9 cellular contexts compared by ENCODE assay signal in genomic region chr11:697028-697491, GRCh38. TPM values are rescaled to one million over a fixed set of nuclear protein-coding genes. Genes with fewer than 3 reads are reported as not detected.
DNase-seq lines count a peak whose midpoint lies in the region; ATAC-seq, FAIRE-seq and TF ChIP-seq lines count a peak whose summit lies in the region.
"Had no signal": no experiment of that assay in that cellular context is flagged by ENCODE, and none has a peak within 500 bp of the region (broad histone marks: within the 10 kb centered on the region; RNA-seq: fewer than 3 reads in every experiment).

No MANE protein-coding gene starts in this region.

- H3K9me3 Mint-ChIP-seq in activated naive CD8-positive, alpha-beta T cell treated with anti-CD3 and anti-CD28 coated beads for 36 hours = no peaks in the 10 kb centered on the region

- H3K4me2 ChIP-seq in A549 = peak overlapping the region; percentile 73
- peak overlapping the region; percentile 64; the same call in 1 of the 2 replicates for H3K4me2 ChIP-seq in HepG2 (ENCODE audit: low read depth, low read length)

- H3K27me3 ChIP-seq in HepG2 (ENCODE audit: control insufficient read depth in 1 of 2, insufficient read depth in 2 of 2, low read length in 2 of 2) = no peaks in the 10 kb centered on the region; a peak in 1 of 5 replicates
- no peaks in the 10 kb centered on the region for H3K27me3 ChIP-seq in SJCRH30

- no peaks in the 10 kb centered on the region; the same call in 1 of the 2 replicates for H4K20me1 ChIP-seq in HepG2 (ENCODE audit: insufficient read depth, low read length)

- no peaks in the 10 kb centered on the region for H3K27me3 Mint-ChIP-seq in activated naive CD8-positive, alpha-beta T cell treated with anti-CD3 and anti-CD28 coated beads for 36 hours

- ATAC-seq in A549 (no peak), HepG2 (no peak)

- peak overlapping the region; percentile 95 to 98 for H3K27ac ChIP-seq in A549
- H3K27ac ChIP-seq in HepG2 (ENCODE audit: extremely low read length, insufficient read depth, low read length) = peak overlapping the region; percentile 17
- no peak overlapping the region for H3K27ac ChIP-seq in SJCRH30

- POLR2A ChIA-PET in A549 (lab: Yijun Ruan, JAX) (interaction anchor here (1.6 to 2.9 kb wide), 2 partner anchors 9 to 121 kb away, joined by 3 to 41 read pairs; partner anchors contain the start of genes EPS8L2 and PHRF1), HepG2 (lab: Yijun Ruan, JAX) (interaction anchor here (0.6 to 6.1 kb wide), 7 partner anchors 10 to 122 kb away, joined by 3 to 191 read pairs (median 22); partner anchors contain the start of genes EPS8L2 and PNPLA2)

- 78% methylated on average over 9 of the region's 9 CpGs for WGBS in A549 (ENCODE audit: missing lambda C conversion rate)
- WGBS in HepG2 (ENCODE audit: low lambda C conversion rate) = 92% methylated on average over 9 of the region's 9 CpGs

- no peak overlapping the region for H2AFZ ChIP-seq in HepG2 (ENCODE audit: low read length)

- intact Hi-C loops in HepG2 (cut with micrococcal nuclease; ENCODE audit: unreplicated experiment) = no loop called here

- in situ Hi-C loops in HepG2 (cut with HindIII; ENCODE audit: extremely low pct_ligation_motif_present, low pct_unique_long_range_greater_than_20kb) = no loop called here

- DNase-seq in A549 (ENCODE audit: low read depth in 1 of 2, low spot score in 1 of 2) (no peak), GM20000 (ENCODE audit: low spot score) (peak; percentile 54), HepG2 (ENCODE audit: low spot score) (no peak), SJCRH30 (no peak), GF-D8 (lab: John Stamatoyannopoulos, UW) (no peak), retina (no peak), NCI-H524 (lab: John Stamatoyannopoulos, UW) (no peak)
- no peak for DNase-seq in activated naive CD8-positive, alpha-beta T cell treated with anti-CD3 and anti-CD28 coated beads for 36 hours

- no peak for FAIRE-seq in A549 (lab: Jason Lieb, UNC)
- no peak for FAIRE-seq in HepG2 (lab: Jason Lieb, UNC)

- no peak for TF ChIP-seq EP300 in A549 (IDR thresholded peaks at IDR 0.05)
- TF ChIP-seq EP300 in HepG2 (IDR thresholded peaks at IDR 0.05; ENCODE audit: low read depth in 2 of 2, low read length in 2 of 2) = no peak
- no peak for TF ChIP-seq EP300 in HepG2 (CRISPR knock-in tag; IDR thresholded peaks at IDR 0.05; ENCODE audit: borderline replicate concordance)

- H3K36me3 ChIP-seq in HepG2 (replicated peaks in 1 of 2; ENCODE audit: control insufficient read depth in 1 of 2, insufficient read depth in 2 of 2, low read length in 2 of 2) = peaks cover 2 to 5% of the 10 kb centered on the region in 2 experiments; a peak in 2 of 5 replicates
- no peaks in the 10 kb centered on the region for H3K36me3 ChIP-seq in SJCRH30

- H3K9me3 ChIP-seq in A549 (no peaks in the 10 kb centered on the region), HepG2 (ENCODE audit: low read length) (no peaks in the 10 kb centered on the region), SJCRH30 (replicated peaks) (no peaks in the 10 kb centered on the region)

- TSS peak; percentile 47 for BruUV-seq in HepG2 (replicated peaks; lab: Mats Ljungman, UMichigan)

- peaks cover 8% of the 10 kb centered on the region for H3K36me3 Mint-ChIP-seq in activated naive CD8-positive, alpha-beta T cell treated with anti-CD3 and anti-CD28 coated beads for 36 hours

- H3K4me3 ChIP-seq in A549 = peak overlapping the region; percentile 81
- no peak overlapping the region for H3K4me3 ChIP-seq in HepG2 (replicated peaks in 1 of 3; ENCODE audit: insufficient read depth in 1 of 3, low read depth in 2 of 3, low read length in 3 of 3)
- no peak overlapping the region for H3K4me3 ChIP-seq in SJCRH30

- CTCF ChIA-PET in A549 (lab: Yijun Ruan, JAX) (interaction anchor here (0.6 to 26.0 kb wide), 21 partner anchors 9 to 257 kb away, joined by 3 to 599 read pairs (median 4); partner anchors contain the start of gene EPS8L2), HepG2 (lab: Yijun Ruan, JAX; ENCODE audit: low intra/inter-chr PET ratio, low total read pairs) (interaction anchor here (1.1 to 4.8 kb wide), 3 partner anchors 26 to 31 kb away, joined by 3 to 20 read pairs (median 13); no protein-coding TSS in a partner anchor)

- peak overlapping the region; percentile 87 for H3K4me3 Mint-ChIP-seq in activated naive CD8-positive, alpha-beta T cell treated with anti-CD3 and anti-CD28 coated beads for 36 hours

- H3K9ac ChIP-seq in HepG2 (ENCODE audit: insufficient read depth, low read depth, low read length) = no peak overlapping the region

- TF ChIP-seq CTCF in A549 (IDR thresholded peaks at IDR 0.05) = no peak
- no peak for TF ChIP-seq CTCF in GM20000 (IDR thresholded peaks at IDR 0.05; ENCODE audit: extremely low read depth, missing control alignments)
- no peak for TF ChIP-seq CTCF in HepG2 (CRISPR knock-in tag; IDR thresholded peaks at IDR 0.05)

- peaks cover 35% of the 10 kb centered on the region for H3K79me2 ChIP-seq in HepG2 (ENCODE audit: insufficient read depth, low read length)

- H3K4me1 ChIP-seq in A549 = peaks cover 38% of the 10 kb centered on the region
- H3K4me1 ChIP-seq in HepG2 (ENCODE audit: insufficient read depth, low read length) = peaks cover 70% of the 10 kb centered on the region
- peaks cover 29% of the 10 kb centered on the region for H3K4me1 ChIP-seq in SJCRH30

- TF ChIP-seq POLR2A in A549 (IDR thresholded peaks at IDR 0.05; ENCODE audit: low read length) = no peak
- TF ChIP-seq POLR2A in HepG2 (IDR thresholded peaks at IDR 0.05; ENCODE audit: insufficient read depth in 1 of 2, low read depth in 2 of 2, low read length in 2 of 2) = no peak; a peak in 1 of 4 replicates

- peaks cover 40% of the 10 kb centered on the region for H3K4me1 Mint-ChIP-seq in activated naive CD8-positive, alpha-beta T cell treated with anti-CD3 and anti-CD28 coated beads for 36 hours

- peak overlapping the region; percentile 92 for H3K27ac Mint-ChIP-seq in activated naive CD8-positive, alpha-beta T cell treated with anti-CD3 and anti-CD28 coated beads for 36 hours

- TF ChIP-seq RAD21 in A549 (conservative IDR thresholded peaks at IDR 0.05 in 1 of 2, IDR thresholded peaks at IDR 0.05 in 1 of 2) = no peak
- no peak for TF ChIP-seq RAD21 in HepG2 (CRISPR knock-in tag; IDR thresholded peaks at IDR 0.05)

RNA-seq across cellular contexts. Expression of gene TMEM80, which starts 1.4 kb away (rescaled TPM):
- 15.1 and 15.2 TPM in 2 replicates for polyA plus RNA-seq in A549 (2011; rRNA removed)
- 14.8 and 17.8 TPM in 2 replicates for polyA plus RNA-seq in A549 (2012; cell fraction: cytosol; rRNA removed)
- 26.2 and 27.0 TPM in 2 replicates for polyA plus RNA-seq in A549 (2012; cell fraction: nucleus; rRNA removed)
- 10.2 to 11.2 TPM (median 10.8 TPM) in 3 replicates for polyA plus RNA-seq in A549 (2017; fragmentation: RNase III; extraction: RNeasy Plus Mini Kit Qiagen cat#74134 plus additional on column Dnase treatment)
- polyA minus RNA-seq in A549 (2011; rRNA and poly(A)+ RNA removed) = 4.3 and 6.7 TPM in 2 replicates
- total RNA-seq in activated naive CD8-positive, alpha-beta T cell treated with anti-CD3 and anti-CD28 coated beads for 36 hours = 1 to 10 TPM; 7.6 to 9.2 TPM
- total RNA-seq in HepG2 (2016; rRNA removed; fragmentation: Illumina TruSeq; extraction: Trizol) = 2.7 and 5.6 TPM in 2 replicates
- 0.71 and 1.1 TPM in 2 replicates for total RNA-seq in HepG2 (2016; cell fraction: cytosol; rRNA removed; fragmentation: Illumina TruSeq; extraction: Trizol; ENCODE audit: low read depth)
- 2.5 and 6.4 TPM in 2 replicates for total RNA-seq in HepG2 (2016; cell fraction: insoluble cytoplasmic fraction; rRNA removed; fragmentation: Illumina TruSeq; extraction: Trizol)
- 2.9 and 3.2 TPM in 2 replicates for total RNA-seq in HepG2 (2016; cell fraction: membrane; rRNA removed; fragmentation: Illumina TruSeq; extraction: Trizol)
- 6.8 and 8.5 TPM in 2 replicates for total RNA-seq in HepG2 (2016; cell fraction: nucleus; rRNA removed; fragmentation: Illumina TruSeq; extraction: Trizol)
- 17.1 and 20.9 TPM in 2 replicates for polyA plus RNA-seq in HepG2 (2011; rRNA removed)
- polyA plus RNA-seq in HepG2 (2011; cell fraction: cytosol; rRNA removed) = 13.5 and 14.1 TPM in 2 replicates
- polyA plus RNA-seq in HepG2 (2011; cell fraction: nucleus; rRNA removed) = 42.7 and 42.8 TPM in 2 replicates
- polyA plus RNA-seq in HepG2 (2012) = 20.6 and 20.8 TPM in 2 replicates
- polyA plus RNA-seq in HepG2 (2016; cell fraction: cytosol; fragmentation: Illumina TruSeq; extraction: Trizol; ENCODE audit: low read depth) = 1.3 and 1.4 TPM in 2 replicates
- 3.6 and 3.8 TPM in 2 replicates for polyA plus RNA-seq in HepG2 (2016; cell fraction: insoluble cytoplasmic fraction; fragmentation: Illumina TruSeq; extraction: Trizol; ENCODE audit: low read depth)
- polyA plus RNA-seq in HepG2 (2016; cell fraction: membrane; fragmentation: Illumina TruSeq; extraction: Trizol; ENCODE audit: low read depth) = 2.4 and 2.9 TPM in 2 replicates
- polyA plus RNA-seq in HepG2 (2016; cell fraction: nucleus; fragmentation: Illumina TruSeq; extraction: Trizol; ENCODE audit: insufficient read depth, low read depth) = 21.0 and 22.8 TPM in 2 replicates
- 5.4 and 7.9 TPM in 2 replicates for polyA minus RNA-seq in HepG2 (2011; rRNA and poly(A)+ RNA removed; ENCODE audit: low replicate concordance)
- 1.9 and 3.8 TPM in 2 replicates for polyA minus RNA-seq in HepG2 (2011; cell fraction: cytosol; rRNA and poly(A)+ RNA removed)
- polyA minus RNA-seq in HepG2 (2011; cell fraction: nucleus; rRNA and poly(A)+ RNA removed) = 11.6 and 13.4 TPM in 2 replicates
- 10.7 and 17.7 TPM in 2 replicates for total RNA-seq in SJCRH30 (2014; rRNA removed; shearing (Covaris generic))

RNA-seq across cellular contexts. Expression of gene DEAF1, which starts 2.0 kb away (rescaled TPM):
- 16.0 and 17.3 TPM in 2 replicates for polyA plus RNA-seq in A549 (2011; rRNA removed)
- 37.1 and 40.4 TPM in 2 replicates for polyA plus RNA-seq in A549 (2012; cell fraction: cytosol; rRNA removed)
- 54.3 and 74.9 TPM in 2 replicates for polyA plus RNA-seq in A549 (2012; cell fraction: nucleus; rRNA removed)
- polyA plus RNA-seq in A549 (2017; fragmentation: RNase III; extraction: RNeasy Plus Mini Kit Qiagen cat#74134 plus additional on column Dnase treatment) = 23.5 to 25.8 TPM (median 24.0 TPM) in 3 replicates
- polyA minus RNA-seq in A549 (2011; rRNA and poly(A)+ RNA removed) = 17.0 and 19.7 TPM in 2 replicates
- total RNA-seq in activated naive CD8-positive, alpha-beta T cell treated with anti-CD3 and anti-CD28 coated beads for 36 hours = 10 to 100 TPM; 46.1 to 49.7 TPM
- total RNA-seq in HepG2 (2016; rRNA removed; fragmentation: Illumina TruSeq; extraction: Trizol) = 18.2 and 29.6 TPM in 2 replicates
- total RNA-seq in HepG2 (2016; cell fraction: cytosol; rRNA removed; fragmentation: Illumina TruSeq; extraction: Trizol; ENCODE audit: low read depth) = 52.0 and 58.7 TPM in 2 replicates
- 20.8 and 32.8 TPM in 2 replicates for total RNA-seq in HepG2 (2016; cell fraction: insoluble cytoplasmic fraction; rRNA removed; fragmentation: Illumina TruSeq; extraction: Trizol)
- 63.0 and 70.8 TPM in 2 replicates for total RNA-seq in HepG2 (2016; cell fraction: membrane; rRNA removed; fragmentation: Illumina TruSeq; extraction: Trizol)
- 23.5 and 24.2 TPM in 2 replicates for total RNA-seq in HepG2 (2016; cell fraction: nucleus; rRNA removed; fragmentation: Illumina TruSeq; extraction: Trizol)
- 22.3 and 31.6 TPM in 2 replicates for polyA plus RNA-seq in HepG2 (2011; rRNA removed)
- polyA plus RNA-seq in HepG2 (2011; cell fraction: cytosol; rRNA removed) = 18.7 and 21.9 TPM in 2 replicates
- 48.8 and 50.2 TPM in 2 replicates for polyA plus RNA-seq in HepG2 (2011; cell fraction: nucleus; rRNA removed)
- polyA plus RNA-seq in HepG2 (2012) = 24.8 and 28.9 TPM in 2 replicates
- polyA plus RNA-seq in HepG2 (2016; cell fraction: cytosol; fragmentation: Illumina TruSeq; extraction: Trizol; ENCODE audit: low read depth) = 54.2 and 64.1 TPM in 2 replicates
- 20.0 and 24.6 TPM in 2 replicates for polyA plus RNA-seq in HepG2 (2016; cell fraction: insoluble cytoplasmic fraction; fragmentation: Illumina TruSeq; extraction: Trizol; ENCODE audit: low read depth)
- 53.8 and 73.1 TPM in 2 replicates for polyA plus RNA-seq in HepG2 (2016; cell fraction: membrane; fragmentation: Illumina TruSeq; extraction: Trizol; ENCODE audit: low read depth)
- polyA plus RNA-seq in HepG2 (2016; cell fraction: nucleus; fragmentation: Illumina TruSeq; extraction: Trizol; ENCODE audit: insufficient read depth, low read depth) = 41.0 and 44.0 TPM in 2 replicates
- 25.5 and 31.1 TPM in 2 replicates for polyA minus RNA-seq in HepG2 (2011; rRNA and poly(A)+ RNA removed; ENCODE audit: low replicate concordance)
- polyA minus RNA-seq in HepG2 (2011; cell fraction: cytosol; rRNA and poly(A)+ RNA removed) = 12.7 and 21.4 TPM in 2 replicates
- polyA minus RNA-seq in HepG2 (2011; cell fraction: nucleus; rRNA and poly(A)+ RNA removed) = 27.7 and 32.9 TPM in 2 replicates
- total RNA-seq in SJCRH30 (2014; rRNA removed; shearing (Covaris generic)) = 26.6 and 33.6 TPM in 2 replicates

RNA-seq across cellular contexts. Expression of gene EPS8L2, which starts 9.0 kb away (rescaled TPM):
- polyA plus RNA-seq in A549 (2011; rRNA removed) (60.7 and 69.9 TPM in 2 replicates), A549 (2017; fragmentation: RNase III; extraction: RNeasy Plus Mini Kit Qiagen cat#74134 plus additional on column Dnase treatment) (144 to 163 TPM (median 154 TPM) in 3 replicates), HepG2 (2011; rRNA removed) (416 and 597 TPM in 2 replicates)
- polyA plus RNA-seq in A549 (2012; cell fraction: cytosol; rRNA removed) = 99.7 and 117 TPM in 2 replicates
- polyA plus RNA-seq in A549 (2012; cell fraction: nucleus; rRNA removed) = 612 and 775 TPM in 2 replicates
- polyA minus RNA-seq in A549 (2011; rRNA and poly(A)+ RNA removed) = 56.6 and 63.8 TPM in 2 replicates
- total RNA-seq in activated naive CD8-positive, alpha-beta T cell treated with anti-CD3 and anti-CD28 coated beads for 36 hours = 10 to 100 TPM; 13.3 to 15.9 TPM
- total RNA-seq in HepG2 (2016; rRNA removed; fragmentation: Illumina TruSeq; extraction: Trizol) = 55.6 and 89.3 TPM in 2 replicates
- total RNA-seq in HepG2 (2016; cell fraction: cytosol; rRNA removed; fragmentation: Illumina TruSeq; extraction: Trizol; ENCODE audit: low read depth) = 23.4 and 26.5 TPM in 2 replicates
- 59.5 and 96.0 TPM in 2 replicates for total RNA-seq in HepG2 (2016; cell fraction: insoluble cytoplasmic fraction; rRNA removed; fragmentation: Illumina TruSeq; extraction: Trizol)
- total RNA-seq in HepG2 (2016; cell fraction: membrane; rRNA removed; fragmentation: Illumina TruSeq; extraction: Trizol) = 40.7 and 48.2 TPM in 2 replicates
- total RNA-seq in HepG2 (2016; cell fraction: nucleus; rRNA removed; fragmentation: Illumina TruSeq; extraction: Trizol) = 113 TPM in 2 replicates
- 128 and 201 TPM in 2 replicates for polyA plus RNA-seq in HepG2 (2011; cell fraction: cytosol; rRNA removed)
- 5,456 and 6,377 TPM in 2 replicates for polyA plus RNA-seq in HepG2 (2011; cell fraction: nucleus; rRNA removed)
- polyA plus RNA-seq in HepG2 (2012) = 164 and 263 TPM in 2 replicates
- 26.4 and 28.2 TPM in 2 replicates for polyA plus RNA-seq in HepG2 (2016; cell fraction: cytosol; fragmentation: Illumina TruSeq; extraction: Trizol; ENCODE audit: low read depth)
- 71.6 and 87.9 TPM in 2 replicates for polyA plus RNA-seq in HepG2 (2016; cell fraction: insoluble cytoplasmic fraction; fragmentation: Illumina TruSeq; extraction: Trizol; ENCODE audit: low read depth)
- polyA plus RNA-seq in HepG2 (2016; cell fraction: membrane; fragmentation: Illumina TruSeq; extraction: Trizol; ENCODE audit: low read depth) = 43.4 and 44.2 TPM in 2 replicates
- polyA plus RNA-seq in HepG2 (2016; cell fraction: nucleus; fragmentation: Illumina TruSeq; extraction: Trizol; ENCODE audit: insufficient read depth, low read depth) = 595 and 650 TPM in 2 replicates
- polyA minus RNA-seq in HepG2 (2011; rRNA and poly(A)+ RNA removed; ENCODE audit: low replicate concordance) = 35.7 and 322 TPM in 2 replicates
- 77.0 and 84.5 TPM in 2 replicates for polyA minus RNA-seq in HepG2 (2011; cell fraction: cytosol; rRNA and poly(A)+ RNA removed)
- 292 and 312 TPM in 2 replicates for polyA minus RNA-seq in HepG2 (2011; cell fraction: nucleus; rRNA and poly(A)+ RNA removed)
- 12.7 and 18.5 TPM in 2 replicates for total RNA-seq in SJCRH30 (2014; rRNA removed; shearing (Covaris generic))

RNA-seq across cellular contexts. Expression of gene TALDO1, which starts 50.2 kb away (rescaled TPM):
- 287 and 296 TPM in 2 replicates for polyA plus RNA-seq in A549 (2011; rRNA removed)
- 443 and 463 TPM in 2 replicates for polyA plus RNA-seq in A549 (2012; cell fraction: cytosol; rRNA removed)
- polyA plus RNA-seq in A549 (2012; cell fraction: nucleus; rRNA removed) = 406 and 442 TPM in 2 replicates
- polyA plus RNA-seq in A549 (2017; fragmentation: RNase III; extraction: RNeasy Plus Mini Kit Qiagen cat#74134 plus additional on column Dnase treatment) = 386 to 392 TPM (median 391 TPM) in 3 replicates
- polyA minus RNA-seq in A549 (2011; rRNA and poly(A)+ RNA removed) = 132 and 159 TPM in 2 replicates
- total RNA-seq in activated naive CD8-positive, alpha-beta T cell treated with anti-CD3 and anti-CD28 coated beads for 36 hours = 100 to 1,000 TPM; 231 to 243 TPM
- total RNA-seq in HepG2 (2016; rRNA removed; fragmentation: Illumina TruSeq; extraction: Trizol) = 240 and 336 TPM in 2 replicates
- total RNA-seq in HepG2 (2016; cell fraction: cytosol; rRNA removed; fragmentation: Illumina TruSeq; extraction: Trizol; ENCODE audit: low read depth) = 94.7 and 94.9 TPM in 2 replicates
- total RNA-seq in HepG2 (2016; cell fraction: insoluble cytoplasmic fraction; rRNA removed; fragmentation: Illumina TruSeq; extraction: Trizol) = 233 and 351 TPM in 2 replicates
- 97.2 and 101 TPM in 2 replicates for total RNA-seq in HepG2 (2016; cell fraction: membrane; rRNA removed; fragmentation: Illumina TruSeq; extraction: Trizol)
- 84.2 and 97.2 TPM in 2 replicates for total RNA-seq in HepG2 (2016; cell fraction: nucleus; rRNA removed; fragmentation: Illumina TruSeq; extraction: Trizol)
- 88.1 and 107 TPM in 2 replicates for polyA plus RNA-seq in HepG2 (2011; rRNA removed)
- polyA plus RNA-seq in HepG2 (2011; cell fraction: cytosol; rRNA removed) = 93.4 and 124 TPM in 2 replicates
- polyA plus RNA-seq in HepG2 (2011; cell fraction: nucleus; rRNA removed) = 50.1 and 56.3 TPM in 2 replicates
- polyA plus RNA-seq in HepG2 (2012) = 89.8 and 93.0 TPM in 2 replicates
- 78.6 and 81.5 TPM in 2 replicates for polyA plus RNA-seq in HepG2 (2016; cell fraction: cytosol; fragmentation: Illumina TruSeq; extraction: Trizol; ENCODE audit: low read depth)
- polyA plus RNA-seq in HepG2 (2016; cell fraction: insoluble cytoplasmic fraction; fragmentation: Illumina TruSeq; extraction: Trizol; ENCODE audit: low read depth) = 291 and 296 TPM in 2 replicates
- polyA plus RNA-seq in HepG2 (2016; cell fraction: membrane; fragmentation: Illumina TruSeq; extraction: Trizol; ENCODE audit: low read depth) = 74.1 and 77.8 TPM in 2 replicates
- polyA plus RNA-seq in HepG2 (2016; cell fraction: nucleus; fragmentation: Illumina TruSeq; extraction: Trizol; ENCODE audit: insufficient read depth, low read depth) = 141 and 146 TPM in 2 replicates
- 76.8 and 132 TPM in 2 replicates for polyA minus RNA-seq in HepG2 (2011; rRNA and poly(A)+ RNA removed; ENCODE audit: low replicate concordance)
- 46.9 and 78.3 TPM in 2 replicates for polyA minus RNA-seq in HepG2 (2011; cell fraction: cytosol; rRNA and poly(A)+ RNA removed)
- polyA minus RNA-seq in HepG2 (2011; cell fraction: nucleus; rRNA and poly(A)+ RNA removed) = 15.8 and 16.4 TPM in 2 replicates
- total RNA-seq in SJCRH30 (2014; rRNA removed; shearing (Covaris generic)) = 107 and 108 TPM in 2 replicates

RNA-seq across cellular contexts. Expression of gene DRD4, which starts 60.0 kb away (rescaled TPM):
- not detected in 2 replicates for polyA plus RNA-seq in A549 (2011; rRNA removed)
- polyA plus RNA-seq in A549 (2012; cell fraction: cytosol; rRNA removed) = 0.09 and 0.13 TPM in 2 replicates
- 1.2 and 2.3 TPM in 2 replicates for polyA plus RNA-seq in A549 (2012; cell fraction: nucleus; rRNA removed)
- polyA plus RNA-seq in A549 (2017; fragmentation: RNase III; extraction: RNeasy Plus Mini Kit Qiagen cat#74134 plus additional on column Dnase treatment) = 0.07 to 0.17 TPM in 2 of 3 replicates, not detected in the other
- polyA minus RNA-seq in A549 (2011; rRNA and poly(A)+ RNA removed) = not detected in 2 replicates
- total RNA-seq in activated naive CD8-positive, alpha-beta T cell treated with anti-CD3 and anti-CD28 coated beads for 36 hours = under 1 TPM; 0.26 to 0.37 TPM
- 0.13 TPM in 1 of 2 replicates, not detected in the other for total RNA-seq in HepG2 (2016; rRNA removed; fragmentation: Illumina TruSeq; extraction: Trizol)
- total RNA-seq in HepG2 (2016; cell fraction: cytosol; rRNA removed; fragmentation: Illumina TruSeq; extraction: Trizol; ENCODE audit: low read depth) = not detected in 2 replicates
- total RNA-seq in HepG2 (2016; cell fraction: insoluble cytoplasmic fraction; rRNA removed; fragmentation: Illumina TruSeq; extraction: Trizol) = not detected in 2 replicates
- total RNA-seq in HepG2 (2016; cell fraction: membrane; rRNA removed; fragmentation: Illumina TruSeq; extraction: Trizol) = 0.15 TPM in 1 of 2 replicates, not detected in the other
- not detected in 2 replicates for total RNA-seq in HepG2 (2016; cell fraction: nucleus; rRNA removed; fragmentation: Illumina TruSeq; extraction: Trizol)
- polyA plus RNA-seq in HepG2 (2011; rRNA removed) = 0.09 TPM in 2 replicates
- 0.11 TPM in 1 of 2 replicates, not detected in the other for polyA plus RNA-seq in HepG2 (2011; cell fraction: cytosol; rRNA removed)
- 1.3 and 1.6 TPM in 2 replicates for polyA plus RNA-seq in HepG2 (2011; cell fraction: nucleus; rRNA removed)
- polyA plus RNA-seq in HepG2 (2012) = 0.60 and 0.79 TPM in 2 replicates
- polyA plus RNA-seq in HepG2 (2016; cell fraction: cytosol; fragmentation: Illumina TruSeq; extraction: Trizol; ENCODE audit: low read depth) = 0.18 and 0.26 TPM in 2 replicates
- polyA plus RNA-seq in HepG2 (2016; cell fraction: insoluble cytoplasmic fraction; fragmentation: Illumina TruSeq; extraction: Trizol; ENCODE audit: low read depth) = 0.16 and 0.24 TPM in 2 replicates
- 0.22 and 0.28 TPM in 2 replicates for polyA plus RNA-seq in HepG2 (2016; cell fraction: membrane; fragmentation: Illumina TruSeq; extraction: Trizol; ENCODE audit: low read depth)
- 1.4 and 1.5 TPM in 2 replicates for polyA plus RNA-seq in HepG2 (2016; cell fraction: nucleus; fragmentation: Illumina TruSeq; extraction: Trizol; ENCODE audit: insufficient read depth, low read depth)
- 0.42 TPM in 1 of 2 replicates, not detected in the other for polyA minus RNA-seq in HepG2 (2011; rRNA and poly(A)+ RNA removed; ENCODE audit: low replicate concordance)
- not detected in 2 replicates for polyA minus RNA-seq in HepG2 (2011; cell fraction: cytosol; rRNA and poly(A)+ RNA removed)
- 0.26 and 0.50 TPM in 2 replicates for polyA minus RNA-seq in HepG2 (2011; cell fraction: nucleus; rRNA and poly(A)+ RNA removed)
- not detected in 2 replicates for total RNA-seq in SJCRH30 (2014; rRNA removed; shearing (Covaris generic))
- total RNA-seq: lung microvascular endothelial cell had no signal
